ENCODE assay signal across 16 cellular contexts in genomic region chr15:25700916-25701315, GRCh38.
DNase-seq lines count a peak whose midpoint lies in the region; TF ChIP-seq lines count a peak whose summit lies in the region.
"Had no signal": no experiment of that assay in that cellular context is flagged by ENCODE, and none has a peak within 500 bp of the region (broad histone marks: within the 10 kb centered on the region; RNA-seq: fewer than 3 reads in every experiment).

No MANE protein-coding gene starts in this region.

- no peak overlapping the region for H3K4me3 ChIP-seq in spleen
- H3K4me3 ChIP-seq: A549 had no signal

- TF ChIP-seq POLR2A in spleen (IDR thresholded peaks at IDR 0.05), result no peak

- intact Hi-C loops in activated CD4-positive, alpha-beta T cell treated with anti-CD3 and anti-CD28 coated beads, Interleukin-2, amount 10 ng/mL, durations not matched to agents 24 days and 14 days (cut with micrococcal nuclease), result no loop called here
- intact Hi-C loops in spleen (cut with DNase I; ENCODE audit: low total_unique reads), result no loop called here

- H3K36me3 Mint-ChIP-seq in activated CD4-positive, alpha-beta T cell treated with anti-CD3 and anti-CD28 coated beads, Interleukin-2, amount 10 ng/mL, durations not matched to agents 7 days and 5 days (ENCODE audit: low read depth), result peaks cover 27% of the 10 kb centered on the region
- H3K36me3 Mint-ChIP-seq in activated CD4-positive, alpha-beta T cell treated with anti-CD3 and anti-CD28 coated beads, Interleukin-2, amount 10 ng/mL, durations not matched to agents 24 days and 14 days (ENCODE audit: low read depth), result peaks cover 37% of the 10 kb centered on the region
- H3K36me3 Mint-ChIP-seq in chondrocyte (ENCODE audit: low read depth) (peaks cover 41% of the 10 kb centered on the region), nephron progenitor cell (ENCODE audit: low read depth) (no peaks in the 10 kb centered on the region)

- no peak for DNase-seq in activated CD4-positive, alpha-beta T cell treated with anti-CD3 and anti-CD28 coated beads, Interleukin-2, amount 10 ng/mL, durations not matched to agents 7 days and 5 days
- DNase-seq in activated CD4-positive, alpha-beta T cell treated with anti-CD3 and anti-CD28 coated beads, Interleukin-2, amount 10 ng/mL, durations not matched to agents 24 days and 14 days, result no peak
- DNase-seq in chondrocyte (ENCODE audit: low spot score) (peak; percentile 62), nephron progenitor cell (no peak), spleen (peak; percentile 43), NCI-H2196 treated with DMSO at 0.1 percent for 48 hours (lab: John Stamatoyannopoulos, UW; ENCODE audit: unreplicated experiment) (no peak), LoVo (ENCODE audit: low spot score) (no peak)
- DNase-seq: AML-193; CD4-positive, alpha-beta T cell; DMS153; DMS79; GF-D8; H9 had no signal

- H3K27ac Mint-ChIP-seq in activated CD4-positive, alpha-beta T cell treated with anti-CD3 and anti-CD28 coated beads, Interleukin-2, amount 10 ng/mL, durations not matched to agents 7 days and 5 days, result peak overlapping the region; percentile 54
- no peak overlapping the region for H3K27ac Mint-ChIP-seq in activated CD4-positive, alpha-beta T cell treated with anti-CD3 and anti-CD28 coated beads, Interleukin-2, amount 10 ng/mL, durations not matched to agents 24 days and 14 days
- H3K27ac Mint-ChIP-seq in chondrocyte (ENCODE audit: unreplicated experiment), result peak overlapping the region; percentile 82
- peak overlapping the region; percentile 44 for H3K27ac Mint-ChIP-seq in nephron progenitor cell
- H3K27ac Mint-ChIP-seq: CD4-positive, alpha-beta T cell; H9 had no signal

- no peaks in the 10 kb centered on the region for H3K4me1 Mint-ChIP-seq in activated CD4-positive, alpha-beta T cell treated with anti-CD3 and anti-CD28 coated beads, Interleukin-2, amount 10 ng/mL, durations not matched to agents 7 days and 5 days
- no peaks in the 10 kb centered on the region for H3K4me1 Mint-ChIP-seq in activated CD4-positive, alpha-beta T cell treated with anti-CD3 and anti-CD28 coated beads, Interleukin-2, amount 10 ng/mL, durations not matched to agents 24 days and 14 days
- peaks cover 46% of the 10 kb centered on the region for H3K4me1 Mint-ChIP-seq in chondrocyte (ENCODE audit: low read depth)
- H3K4me1 Mint-ChIP-seq in nephron progenitor cell, result peaks cover 44% of the 10 kb centered on the region

- H3K4me1 ChIP-seq in spleen, result no peaks in the 10 kb centered on the region
- H3K4me1 ChIP-seq: A549 had no signal

- H3K9me3 Mint-ChIP-seq in activated CD4-positive, alpha-beta T cell treated with anti-CD3 and anti-CD28 coated beads, Interleukin-2, amount 10 ng/mL, durations not matched to agents 7 days and 5 days, result no peaks in the 10 kb centered on the region
- no peaks in the 10 kb centered on the region for H3K9me3 Mint-ChIP-seq in activated CD4-positive, alpha-beta T cell treated with anti-CD3 and anti-CD28 coated beads, Interleukin-2, amount 10 ng/mL, durations not matched to agents 24 days and 14 days
- H3K9me3 Mint-ChIP-seq in chondrocyte (ENCODE audit: low read depth) (no peaks in the 10 kb centered on the region), nephron progenitor cell (no peaks in the 10 kb centered on the region)
- H3K9me3 Mint-ChIP-seq: CD4-positive, alpha-beta T cell; H9 had no signal

- H3K36me3 ChIP-seq in spleen, result no peaks in the 10 kb centered on the region

- no peak for TF ChIP-seq CTCF in chondrocyte (IDR thresholded peaks at IDR 0.05)
- TF ChIP-seq CTCF in nephron progenitor cell (IDR thresholded peaks at IDR 0.05), result no peak
- TF ChIP-seq CTCF in spleen (IDR thresholded peaks at IDR 0.05 in 8 of 11, conservative IDR thresholded peaks at IDR 0.05 in 3 of 11), result no peak

- H3K27ac ChIP-seq in spleen, result no peak overlapping the region
- H3K27ac ChIP-seq: 22Rv1, A549, C4-2B had no signal

- 79 to 91% (median 84%) methylated on average over 7 of the region's 7 CpGs for WGBS in spleen, 5 donors

- no peaks in the 10 kb centered on the region for H3K27me3 Mint-ChIP-seq in activated CD4-positive, alpha-beta T cell treated with anti-CD3 and anti-CD28 coated beads, Interleukin-2, amount 10 ng/mL, durations not matched to agents 7 days and 5 days
- no peaks in the 10 kb centered on the region for H3K27me3 Mint-ChIP-seq in activated CD4-positive, alpha-beta T cell treated with anti-CD3 and anti-CD28 coated beads, Interleukin-2, amount 10 ng/mL, durations not matched to agents 24 days and 14 days
- H3K27me3 Mint-ChIP-seq in chondrocyte (ENCODE audit: low read depth) (no peaks in the 10 kb centered on the region), nephron progenitor cell (ENCODE audit: low read depth, poor library complexity) (peaks cover 13% of the 10 kb centered on the region)
- H3K27me3 Mint-ChIP-seq: CD4-positive, alpha-beta T cell had no signal

- CTCF ChIA-PET in activated CD4-positive, alpha-beta T cell treated with anti-CD3 and anti-CD28 coated beads, Interleukin-2, amount 10 ng/mL, durations not matched to agents 7 days and 5 days (lab: Charles Lee), result no interaction called here

- no peaks in the 10 kb centered on the region for H3K9me3 ChIP-seq in spleen
- H3K9me3 ChIP-seq: A549 had no signal

- POLR2A ChIA-PET in activated CD4-positive, alpha-beta T cell treated with anti-CD3 and anti-CD28 coated beads, Interleukin-2, amount 10 ng/mL, durations not matched to agents 7 days and 5 days (lab: Charles Lee), result no interaction called here

- H3K27me3 ChIP-seq in spleen (replicated peaks in 1 of 7), result no peaks in the 10 kb centered on the region

- no peak overlapping the region for H3K4me3 Mint-ChIP-seq in activated CD4-positive, alpha-beta T cell treated with anti-CD3 and anti-CD28 coated beads, Interleukin-2, amount 10 ng/mL, durations not matched to agents 7 days and 5 days
- H3K4me3 Mint-ChIP-seq in activated CD4-positive, alpha-beta T cell treated with anti-CD3 and anti-CD28 coated beads, Interleukin-2, amount 10 ng/mL, durations not matched to agents 24 days and 14 days, result no peak overlapping the region
- H3K4me3 Mint-ChIP-seq in chondrocyte (ENCODE audit: unreplicated experiment) (no peak overlapping the region), nephron progenitor cell (no peak overlapping the region)
- H3K4me3 Mint-ChIP-seq: CD4-positive, alpha-beta T cell; H9 had no signal

Comparison
In these comparisons a context has a peak if more than half of its experiments do, and no peak if none do; other contexts are left out.
1. DNase-seq: peak in chondrocyte (single experiment) and spleen (single experiment); none in activated CD4-positive, alpha-beta T cell treated with anti-CD3 and anti-CD28 coated beads, Interleukin-2, amount 10 ng/mL, durations not matched to agents 7 days and 5 days (single experiment), activated CD4-positive, alpha-beta T cell treated with anti-CD3 and anti-CD28 coated beads, Interleukin-2, amount 10 ng/mL, durations not matched to agents 24 days and 14 days (single experiment), nephron progenitor cell (single experiment), NCI-H2196 treated with DMSO at 0.1 percent for 48 hours (single experiment) and LoVo (single experiment).